14 cellular contexts compared by ENCODE assay signal in genomic region chr12:113162102-113163029, GRCh38. TPM values are rescaled to one million over a fixed set of nuclear protein-coding genes. Genes with fewer than 3 reads are reported as not detected.
DNase-seq lines count a peak whose midpoint lies in the region; ATAC-seq and TF ChIP-seq lines count a peak whose summit lies in the region.
"Had no signal": no experiment of that assay in that cellular context is flagged by ENCODE, and none has a peak within 500 bp of the region (broad histone marks: within the 10 kb centered on the region; RNA-seq: fewer than 3 reads in every experiment).

No MANE protein-coding gene starts in this region.

- peak overlapping the region; percentile 35 for H3K27ac Mint-ChIP-seq in activated B cell treated with CpG ODN at 0.5 μM for 24 hours
- H3K27ac Mint-ChIP-seq in activated CD4-positive, alpha-beta T cell treated with anti-CD3 and anti-CD28 coated beads, Interleukin-2, amount 10 ng/mL, durations not matched to agents 24 days and 14 days: no peak overlapping the region
- H3K27ac Mint-ChIP-seq: B cell; memory B cell; stimulated activated memory B cell treated with anti-CD40 and anti-IgM and Interleukin-4, amounts not matched to agents 10 μg/mL and 1 μg/mL and 100 μg/mL, for 72 hours had no signal

- intact Hi-C loops in Right ventricle myocardium superior (cut with DNase I): no loop called here
- intact Hi-C loops in activated B cell treated with CpG ODN at 0.5 μM for 24 hours (cut with micrococcal nuclease): no loop called here
- intact Hi-C loops in left ventricle myocardium inferior (cut with micrococcal nuclease): no loop called here
- intact Hi-C loops in activated CD4-positive, alpha-beta T cell treated with anti-CD3 and anti-CD28 coated beads, Interleukin-2, amount 10 ng/mL, durations not matched to agents 24 days and 14 days (cut with micrococcal nuclease): no loop called here

- no peaks in the 10 kb centered on the region for H3K27me3 Mint-ChIP-seq in activated B cell treated with CpG ODN at 0.5 μM for 24 hours
- no peaks in the 10 kb centered on the region for H3K27me3 Mint-ChIP-seq in activated CD4-positive, alpha-beta T cell treated with anti-CD3 and anti-CD28 coated beads, Interleukin-2, amount 10 ng/mL, durations not matched to agents 24 days and 14 days
- H3K27me3 Mint-ChIP-seq: B cell; memory B cell; stimulated activated memory B cell treated with anti-CD40 and anti-IgM and Interleukin-4, amounts not matched to agents 10 μg/mL and 1 μg/mL and 100 μg/mL, for 72 hours had no signal

- H3K27me3 ChIP-seq in right atrium auricular region: no peaks in the 10 kb centered on the region
- peaks cover 16% of the 10 kb centered on the region for H3K27me3 ChIP-seq in left ventricle myocardium inferior (ENCODE audit: low read depth)

- DNase-seq in Right ventricle myocardium superior (no peak), right atrium auricular region (ENCODE audit: low spot score) (no peak), activated B cell treated with CpG ODN at 0.5 μM for 24 hours (no peak), left ventricle myocardium inferior (peak; percentile 39), NCI-H2107 (lab: John Stamatoyannopoulos, UW) (no peak), omental fat pad (ENCODE audit: low spot score) (no peak), NOMO-1 (lab: John Stamatoyannopoulos, UW; ENCODE audit: unreplicated experiment in 2 of 2) (no peak)
- DNase-seq in activated CD4-positive, alpha-beta T cell treated with anti-CD3 and anti-CD28 coated beads, Interleukin-2, amount 10 ng/mL, durations not matched to agents 24 days and 14 days: no peak
- DNase-seq: activated naive CD4-positive, alpha-beta T cell treated with Interleukin-2 at 50 U/mL for 16 hours; MM.1S had no signal

- no peaks in the 10 kb centered on the region for H3K4me1 Mint-ChIP-seq in activated B cell treated with CpG ODN at 0.5 μM for 24 hours
- peaks cover 4% of the 10 kb centered on the region for H3K4me1 Mint-ChIP-seq in activated CD4-positive, alpha-beta T cell treated with anti-CD3 and anti-CD28 coated beads, Interleukin-2, amount 10 ng/mL, durations not matched to agents 24 days and 14 days

- H3K9me3 ChIP-seq in right atrium auricular region: no peaks in the 10 kb centered on the region
- no peaks in the 10 kb centered on the region for H3K9me3 ChIP-seq in left ventricle myocardium inferior (replicated peaks)

- H3K27ac ChIP-seq in right atrium auricular region (no peak overlapping the region), left ventricle myocardium inferior (replicated peaks) (no peak overlapping the region)
- H3K27ac ChIP-seq: skin epidermis had no signal

- ATAC-seq in Right ventricle myocardium superior (ENCODE audit: poor library complexity): peak; percentile 68
- ATAC-seq in activated B cell treated with CpG ODN at 0.5 μM for 24 hours (ENCODE audit: low read depth): no peak
- ATAC-seq in omental fat pad (ENCODE audit: low FRiP score): no peak

- H3K4me3 ChIP-seq in right atrium auricular region: no peak overlapping the region
- H3K4me3 ChIP-seq in left ventricle myocardium inferior: no peak overlapping the region
- H3K4me3 ChIP-seq: skin epidermis had no signal

- peaks cover 94% of the 10 kb centered on the region for H3K36me3 Mint-ChIP-seq in activated B cell treated with CpG ODN at 0.5 μM for 24 hours (ENCODE audit: low read depth)
- H3K36me3 Mint-ChIP-seq in activated CD4-positive, alpha-beta T cell treated with anti-CD3 and anti-CD28 coated beads, Interleukin-2, amount 10 ng/mL, durations not matched to agents 24 days and 14 days (ENCODE audit: low read depth): peaks cover 61% of the 10 kb centered on the region

- H3K4me3 Mint-ChIP-seq in activated B cell treated with CpG ODN at 0.5 μM for 24 hours: no peak overlapping the region
- no peak overlapping the region for H3K4me3 Mint-ChIP-seq in activated CD4-positive, alpha-beta T cell treated with anti-CD3 and anti-CD28 coated beads, Interleukin-2, amount 10 ng/mL, durations not matched to agents 24 days and 14 days
- H3K4me3 Mint-ChIP-seq: B cell; memory B cell; stimulated activated memory B cell treated with anti-CD40 and anti-IgM and Interleukin-4, amounts not matched to agents 10 μg/mL and 1 μg/mL and 100 μg/mL, for 72 hours had no signal

- H3K4me1 ChIP-seq in right atrium auricular region: no peaks in the 10 kb centered on the region
- H3K4me1 ChIP-seq in left ventricle myocardium inferior: peaks cover 8% of the 10 kb centered on the region

- H3K36me3 ChIP-seq in right atrium auricular region (peaks cover 91% of the 10 kb centered on the region), left ventricle myocardium inferior (peaks cover 100% of the 10 kb centered on the region)

- CTCF ChIA-PET in activated B cell treated with CpG ODN at 0.5 μM for 24 hours (lab: Charles Lee): interaction anchor here (1.5 kb wide), 1 partner anchor 114 kb away, joined by 3 read pairs; no protein-coding TSS in a partner anchor

- POLR2A ChIA-PET in activated B cell treated with CpG ODN at 0.5 μM for 24 hours (lab: Charles Lee): interaction anchor here (0.7 to 1.4 kb wide), 3 partner anchors 9 to 56 kb away, joined by 3 to 7 read pairs (median 5); no protein-coding TSS in a partner anchor

- H3K9me3 Mint-ChIP-seq in activated B cell treated with CpG ODN at 0.5 μM for 24 hours: no peaks in the 10 kb centered on the region
- no peaks in the 10 kb centered on the region for H3K9me3 Mint-ChIP-seq in activated CD4-positive, alpha-beta T cell treated with anti-CD3 and anti-CD28 coated beads, Interleukin-2, amount 10 ng/mL, durations not matched to agents 24 days and 14 days
- H3K9me3 Mint-ChIP-seq: memory B cell; stimulated activated memory B cell treated with anti-CD40 and anti-IgM and Interleukin-4, amounts not matched to agents 10 μg/mL and 1 μg/mL and 100 μg/mL, for 72 hours had no signal

- TF ChIP-seq CTCF in right atrium auricular region (IDR thresholded peaks at IDR 0.05) (no peak), activated B cell treated with CpG ODN at 0.5 μM for 24 hours (IDR thresholded peaks at IDR 0.05) (no peak), left ventricle myocardium inferior (IDR thresholded peaks at IDR 0.05; ENCODE audit: borderline replicate concordance) (no peak), omental fat pad (IDR thresholded peaks at IDR 0.05) (no peak)

RNA-seq across cellular contexts. Expression of gene CFAP73, which starts 12.8 kb away (rescaled TPM):
- total RNA-seq in Right ventricle myocardium superior: not detected
- total RNA-seq in right atrium auricular region: not detected
- total RNA-seq in activated B cell treated with CpG ODN at 0.5 μM for 24 hours: 0.88 and 1.1 TPM in 2 replicates
- total RNA-seq in left ventricle myocardium inferior: not detected
- total RNA-seq in omental fat pad: not detected
- not detected in 2 replicates for total RNA-seq in activated CD4-positive, alpha-beta T cell treated with anti-CD3 and anti-CD28 coated beads, Interleukin-2, amount 10 ng/mL, durations not matched to agents 24 days and 14 days

RNA-seq across cellular contexts. Expression of gene DDX54, which starts 22.9 kb away (rescaled TPM):
- total RNA-seq in Right ventricle myocardium superior (33.6 TPM), right atrium auricular region (10 to 100 TPM; 35.1 to 38.0 TPM), activated B cell treated with CpG ODN at 0.5 μM for 24 hours (115 TPM in 2 replicates), left ventricle myocardium inferior (34.7 TPM), omental fat pad (10 to 100 TPM; 42.4 to 67.0 (median 51.8) TPM)
- total RNA-seq in activated CD4-positive, alpha-beta T cell treated with anti-CD3 and anti-CD28 coated beads, Interleukin-2, amount 10 ng/mL, durations not matched to agents 24 days and 14 days: 122 and 127 TPM in 2 replicates

RNA-seq across cellular contexts. Expression of gene RITA1, which starts 23.2 kb away (rescaled TPM):
- total RNA-seq in Right ventricle myocardium superior (16.3 TPM), right atrium auricular region (10 to 100 TPM; 18.2 to 25.4 TPM), activated B cell treated with CpG ODN at 0.5 μM for 24 hours (15.5 and 18.2 TPM in 2 replicates), left ventricle myocardium inferior (17.9 TPM), omental fat pad (10 to 100 TPM in 3 of 4 donors, 1 to 10 TPM in 1; 7.9 to 14.3 (median 11.5) TPM)
- 25.5 and 25.8 TPM in 2 replicates for total RNA-seq in activated CD4-positive, alpha-beta T cell treated with anti-CD3 and anti-CD28 coated beads, Interleukin-2, amount 10 ng/mL, durations not matched to agents 24 days and 14 days

RNA-seq across cellular contexts. Expression of gene RASAL1, which starts 26.8 kb away (rescaled TPM):
- not detected for total RNA-seq in Right ventricle myocardium superior
- total RNA-seq in right atrium auricular region: not detected
- 4.9 and 7.1 TPM in 2 replicates for total RNA-seq in activated B cell treated with CpG ODN at 0.5 μM for 24 hours
- not detected for total RNA-seq in left ventricle myocardium inferior
- total RNA-seq in omental fat pad: not detected
- total RNA-seq in activated CD4-positive, alpha-beta T cell treated with anti-CD3 and anti-CD28 coated beads, Interleukin-2, amount 10 ng/mL, durations not matched to agents 24 days and 14 days: 0.52 and 1.1 TPM in 2 replicates

RNA-seq across cellular contexts. Expression of gene TPCN1, which starts 58.9 kb away (rescaled TPM):
- total RNA-seq in Right ventricle myocardium superior: 128 TPM
- total RNA-seq in right atrium auricular region: 10 to 100 TPM; 57.3 to 58.7 TPM
- 107 and 126 TPM in 2 replicates for total RNA-seq in activated B cell treated with CpG ODN at 0.5 μM for 24 hours
- total RNA-seq in left ventricle myocardium inferior: 153 TPM
- 10 to 100 TPM; 29.4 to 52.0 (median 33.5) TPM for total RNA-seq in omental fat pad
- total RNA-seq in activated CD4-positive, alpha-beta T cell treated with anti-CD3 and anti-CD28 coated beads, Interleukin-2, amount 10 ng/mL, durations not matched to agents 24 days and 14 days: 31.0 and 33.7 TPM in 2 replicates
